In the genomic region with DNA sequence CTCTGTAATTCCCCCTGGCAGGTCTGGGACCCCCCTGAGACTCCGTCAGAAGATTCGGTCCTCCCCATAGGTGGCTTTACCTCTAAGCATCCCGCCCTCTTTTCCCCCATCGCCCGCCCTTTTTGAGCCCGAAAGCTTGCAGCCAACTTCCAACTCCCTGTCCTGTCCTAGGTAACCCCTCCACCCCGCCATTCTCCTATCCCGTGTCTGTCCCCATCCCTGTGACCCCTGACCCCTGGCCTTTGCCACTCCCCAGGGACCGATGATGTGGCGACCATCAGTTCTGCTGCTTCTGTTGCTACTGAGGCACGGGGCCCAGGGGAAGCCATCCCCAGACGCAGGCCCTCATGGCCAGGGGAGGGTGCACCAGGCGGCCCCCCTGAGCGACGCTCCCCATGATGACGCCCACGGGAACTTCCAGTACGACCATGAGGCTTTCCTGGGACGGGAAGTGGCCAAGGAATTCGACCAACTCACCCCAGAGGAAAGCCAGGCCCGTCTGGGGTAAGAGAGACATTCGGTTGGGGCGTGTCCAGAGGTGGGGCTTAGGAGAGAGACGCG, we compare ENCODE assay signal across 8 cellular contexts. TPM values are rescaled to one million over a fixed set of nuclear protein-coding genes. Genes with fewer than 3 reads are reported as not detected.
DNase-seq lines count a peak whose midpoint lies in the region; ATAC-seq and TF ChIP-seq lines count a peak whose summit lies in the region.

No MANE protein-coding gene starts in this region.

- peak overlapping the region; percentile 94 for H2AFZ ChIP-seq in IMR-90 (replicated peaks; ENCODE audit: low read length, poor library complexity)

- H3K9me1 ChIP-seq in IMR-90 (ENCODE audit: insufficient read depth, low read length): peaks cover 11% of the 10 kb centered on the region; the same call in 1 of the 2 replicates

- TF ChIP-seq CTCF in AG04449 (IDR thresholded peaks at IDR 0.05; ENCODE audit: insufficient read depth, low read length, missing control alignments): no peak
- TF ChIP-seq CTCF in IMR-90 (conservative IDR thresholded peaks at IDR 0.05; ENCODE audit: low read depth, low read length): no peak
- no peak for TF ChIP-seq CTCF in thyroid gland (IDR thresholded peaks at IDR 0.05)

- dilution Hi-C loops in IMR-90 (cut with HindIII; ENCODE audit: low sequenced_read_pairs, unreplicated experiment): no loop called here

- H2BK120ac ChIP-seq in IMR-90 (ENCODE audit: low read depth, low read length): no peak overlapping the region

- peak overlapping the region; percentile 83 for H2AK9ac ChIP-seq in IMR-90 (replicated peaks; ENCODE audit: low read depth, low read length, poor library complexity)

- H2BK20ac ChIP-seq in IMR-90 (ENCODE audit: low read depth, low read length): no peak overlapping the region

- peak overlapping the region; percentile 32 to 77 for H4K8ac ChIP-seq in IMR-90 (ENCODE audit: low read depth in 2 of 2, low read length in 2 of 2)

- CTCF ChIA-PET in AG04449 (lab: Yijun Ruan, JAX): interaction anchor here (1.1 to 4.7 kb wide), 7 partner anchors 18 to 52 kb away, joined by 4 to 21 read pairs (median 5); partner anchors contain the start of gene NOSIP
- CTCF ChIA-PET in IMR-90 (lab: Yijun Ruan, JAX): interaction anchor here (0.8 kb wide), 1 partner anchor 137 kb away, joined by 3 read pairs; no protein-coding TSS in a partner anchor

- peak overlapping the region; percentile 15; the same call in 1 of the 2 replicates for H4K91ac ChIP-seq in IMR-90 (ENCODE audit: insufficient read depth, low read depth, low read length)

- no peak for DNase-seq in AG04449 (ENCODE audit: low read depth, low spot score)
- DNase-seq in IMR-90: peak; percentile 30
- no peak for DNase-seq in effector memory CD4-positive, alpha-beta T cell
- DNase-seq in myocyte (ENCODE audit: low read depth): peak; percentile 56
- no peak for DNase-seq in stimulated activated naive CD4-positive, alpha-beta T cell (lab: John Stamatoyannopoulos, UW)
- no peak for DNase-seq in thyroid gland
- no peak for DNase-seq in middle frontal gyrus (ENCODE audit: extremely low spot score, low spot score)

- H3K79me1 ChIP-seq in IMR-90 (ENCODE audit: low read depth in 1 of 2, low read length in 2 of 2): peaks cover 10 to 33% of the 10 kb centered on the region in 2 experiments

- intact Hi-C loops in IMR-90 (cut with micrococcal nuclease): no loop called here
- intact Hi-C loops in thyroid gland (cut with DNase I): no loop called here

- H2BK5ac ChIP-seq in IMR-90 (ENCODE audit: low read depth, low read length, poor library complexity, severe bottlenecking): no peak overlapping the region

- no peak overlapping the region for H3K18ac ChIP-seq in IMR-90 (ENCODE audit: low read depth, low read length)

- 54% methylated on average over 10 of the region's 25 CpGs; no CpG with 5 or more reads in 1 of the 2 experiments for WGBS in IMR-90 (ENCODE audit: extremely low coverage in 2 of 2, insufficient read length in 1 of 2), 2 experiments
- WGBS in thyroid gland, 2 donors: 50 to 57% methylated on average over 22 to 25 of the region's 25 CpGs

- H3K36me3 ChIP-seq in IMR-90 (ENCODE audit: control insufficient read depth, insufficient read depth, low read length) (peaks cover 15% of the 10 kb centered on the region), thyroid gland (no peaks in the 10 kb centered on the region)
- H3K36me3 ChIP-seq in effector memory CD4-positive, alpha-beta T cell (ENCODE audit: control insufficient read depth, insufficient read depth, low read length): no peaks in the 10 kb centered on the region

- H3K56ac ChIP-seq in IMR-90 (ENCODE audit: extremely low read depth, insufficient read depth, low read length): peak overlapping the region; percentile 18; the same call in 1 of the 2 replicates

- peak overlapping the region; percentile 65 for H3K4me2 ChIP-seq in IMR-90 (ENCODE audit: low read depth, low read length)

- no peak overlapping the region for H2BK15ac ChIP-seq in IMR-90 (ENCODE audit: low read depth, low read length)

- peak overlapping the region; percentile 77 for H3K4ac ChIP-seq in IMR-90 (ENCODE audit: low read depth, low read length)

- H3K23ac ChIP-seq in IMR-90 (ENCODE audit: low read depth, low read length): no peak overlapping the region

- TF ChIP-seq RAD21 in IMR-90 (IDR thresholded peaks at IDR 0.05; ENCODE audit: low read length): no peak

- no peaks in the 10 kb centered on the region for H3K27me3 ChIP-seq in IMR-90 (ENCODE audit: control insufficient read depth, insufficient read depth, low read length)
- H3K27me3 ChIP-seq in effector memory CD4-positive, alpha-beta T cell (replicated peaks; ENCODE audit: control insufficient read depth, insufficient read depth, low read length, poor library complexity, severe bottlenecking): no peaks in the 10 kb centered on the region
- no peaks in the 10 kb centered on the region for H3K27me3 ChIP-seq in thyroid gland

- H3K14ac ChIP-seq in IMR-90 (replicated peaks; ENCODE audit: low read depth, low read length): peak overlapping the region; percentile 78

- peak overlapping the region; percentile 56 for H3K9ac ChIP-seq in IMR-90 (ENCODE audit: low read depth, low read length)

- peaks cover 6% of the 10 kb centered on the region for H3K4me1 ChIP-seq in IMR-90 (ENCODE audit: control insufficient read depth, insufficient read depth, low read length)
- H3K4me1 ChIP-seq in effector memory CD4-positive, alpha-beta T cell (ENCODE audit: control insufficient read depth, insufficient read depth, low read length, poor library complexity, severe bottlenecking): peaks cover 14% of the 10 kb centered on the region
- peaks cover 4 to 10% of the 10 kb centered on the region in 2 donors for H3K4me1 ChIP-seq in thyroid gland

- H4K20me1 ChIP-seq in IMR-90 (ENCODE audit: insufficient read depth, low read length): no peaks in the 10 kb centered on the region; the same call in 1 of the 2 replicates

- H3K4me3 ChIP-seq in AG04449 (ENCODE audit: low read depth, low read length) (peak overlapping the region; percentile 91), IMR-90 (ENCODE audit: insufficient read depth, low read depth, low read length) (peak overlapping the region; percentile 60), thyroid gland (replicated peaks in 1 of 3) (peak overlapping the region in 1 of 3 donors; percentile 22)
- peak overlapping the region; percentile 42 for H3K4me3 ChIP-seq in effector memory CD4-positive, alpha-beta T cell (ENCODE audit: insufficient read depth, low read depth, low read length, poor library complexity, severe bottlenecking)

- ATAC-seq in IMR-90 (ENCODE audit: low read depth) (no peak), GM18873 (IDR thresholded peaks at IDR 0.05; ENCODE audit: low FRiP score, unreplicated experiment) (no peak)

- in situ Hi-C loops in IMR-90 (cut with MboI; ENCODE audit: low sequenced_read_pairs): no loop called here

- BruUV-seq in IMR-90 (replicated peaks; lab: Mats Ljungman, UMichigan): TSS peak; percentile 15

- H3K27ac ChIP-seq in IMR-90 (ENCODE audit: insufficient read depth, low read length) (peak overlapping the region; percentile 13; the same call in 1 of the 2 replicates), thyroid gland (peak overlapping the region in 1 of 3 donors; percentile 38)
- H3K27ac ChIP-seq in effector memory CD4-positive, alpha-beta T cell (ENCODE audit: insufficient read depth, low read length, poor library complexity, severe bottlenecking): no peak overlapping the region

- POLR2A ChIA-PET in AG04449 (lab: Yijun Ruan, JAX) (interaction anchor here (0.6 to 1.6 kb wide), 6 partner anchors 10 to 113 kb away, joined by 3 to 17 read pairs (median 6); partner anchors contain the start of genes RPS11 and RRAS), IMR-90 (lab: Charles Lee; ENCODE audit: unreplicated experiment) (interaction anchor here (0.5 to 1.0 kb wide), 3 partner anchors 9 to 32 kb away, joined by 3 to 5 read pairs (median 5); partner anchors contain the start of gene RPS11)

- H2AK5ac ChIP-seq in IMR-90 (ENCODE audit: low read depth, low read length): peak overlapping the region; percentile 79

- peak overlapping the region; percentile 14; the same call in 1 of the 2 replicates for H4K5ac ChIP-seq in IMR-90 (ENCODE audit: low read depth, low read length)

- H3K9me3 ChIP-seq in IMR-90 (ENCODE audit: control insufficient read depth, insufficient read depth, low read length) (no peaks in the 10 kb centered on the region), thyroid gland (no peaks in the 10 kb centered on the region)
- H3K9me3 ChIP-seq in effector memory CD4-positive, alpha-beta T cell (ENCODE audit: control insufficient read depth, low read length): no peaks in the 10 kb centered on the region

- TF ChIP-seq POLR2A in IMR-90 (IDR thresholded peaks at IDR 0.05; ENCODE audit: low read depth, low read length) (no peak), thyroid gland (IDR thresholded peaks at IDR 0.05) (no peak)

RNA-seq across cellular contexts. Expression of gene RCN3, which starts 0.5 kb away (rescaled TPM):
- 102 and 111 TPM in 2 replicates for total RNA-seq in IMR-90 (2012; rRNA removed)
- 116 and 119 TPM in 2 replicates for polyA plus RNA-seq in IMR-90 (2012; rRNA removed)
- 122 and 126 TPM in 2 replicates for polyA plus RNA-seq in IMR-90 (2012; cell fraction: cytosol; rRNA removed)
- polyA plus RNA-seq in IMR-90 (2012; cell fraction: nucleus; rRNA removed; ENCODE audit: low replicate concordance): 53.7 and 82.6 TPM in 2 replicates
- 102 and 136 TPM in 2 replicates for total RNA-seq in myocyte
- 275 TPM for polyA plus RNA-seq in myocyte (2012)
- total RNA-seq in thyroid gland: 10 to 100 TPM in 3 of 4 donors, 1 to 10 TPM in 1; 9.7 to 12.6 (median 11.3) TPM

RNA-seq across cellular contexts. Expression of gene FCGRT, which starts 15.8 kb away (rescaled TPM):
- 14.7 and 17.0 TPM in 2 replicates for total RNA-seq in IMR-90 (2012; rRNA removed)
- polyA plus RNA-seq in IMR-90 (2012; rRNA removed): 64.8 and 68.7 TPM in 2 replicates
- 76.9 and 114 TPM in 2 replicates for polyA plus RNA-seq in IMR-90 (2012; cell fraction: cytosol; rRNA removed)
- 118 and 198 TPM in 2 replicates for polyA plus RNA-seq in IMR-90 (2012; cell fraction: nucleus; rRNA removed; ENCODE audit: low replicate concordance)
- total RNA-seq in myocyte: 111 and 122 TPM in 2 replicates
- 145 TPM for polyA plus RNA-seq in myocyte (2012)
- 100 to 1,000 TPM; 149 to 248 (median 180) TPM for total RNA-seq in thyroid gland

RNA-seq across cellular contexts. Expression of gene RPS11, which starts 32.1 kb away (rescaled TPM):
- 3,436 and 3,623 TPM in 2 replicates for total RNA-seq in IMR-90 (2012; rRNA removed)
- polyA plus RNA-seq in IMR-90 (2012; rRNA removed): 5,513 and 6,961 TPM in 2 replicates
- 2,872 and 3,119 TPM in 2 replicates for polyA plus RNA-seq in IMR-90 (2012; cell fraction: cytosol; rRNA removed)
- polyA plus RNA-seq in IMR-90 (2012; cell fraction: nucleus; rRNA removed; ENCODE audit: low replicate concordance): 985 and 2,521 TPM in 2 replicates
- total RNA-seq in myocyte: 1,718 and 2,274 TPM in 2 replicates
- 2,749 TPM for polyA plus RNA-seq in myocyte (2012)
- 1,000 to 10,000 TPM; 1,543 to 4,390 (median 2,518) TPM for total RNA-seq in thyroid gland

RNA-seq across cellular contexts. Expression of gene RPL13A, which starts 40.9 kb away (rescaled TPM):
- 1,477 and 1,924 TPM in 2 replicates for total RNA-seq in IMR-90 (2012; rRNA removed)
- polyA plus RNA-seq in IMR-90 (2012; rRNA removed): 2,069 and 2,840 TPM in 2 replicates
- polyA plus RNA-seq in IMR-90 (2012; cell fraction: cytosol; rRNA removed): 3,282 and 4,112 TPM in 2 replicates
- polyA plus RNA-seq in IMR-90 (2012; cell fraction: nucleus; rRNA removed; ENCODE audit: low replicate concordance): 1,203 and 1,338 TPM in 2 replicates
- 1,470 and 1,688 TPM in 2 replicates for total RNA-seq in myocyte
- polyA plus RNA-seq in myocyte (2012): 2,387 TPM
- 1,000 to 10,000 TPM; 1,542 to 2,853 (median 2,123) TPM for total RNA-seq in thyroid gland

RNA-seq across cellular contexts. Expression of gene NOSIP, which starts 52.1 kb away (rescaled TPM):
- total RNA-seq in IMR-90 (2012; rRNA removed) (118 and 130 TPM in 2 replicates), myocyte (51.3 and 68.7 TPM in 2 replicates), thyroid gland (10 to 100 TPM; 46.1 to 94.6 (median 64.7) TPM)
- polyA plus RNA-seq in IMR-90 (2012; rRNA removed): 138 and 164 TPM in 2 replicates
- polyA plus RNA-seq in IMR-90 (2012; cell fraction: cytosol; rRNA removed): 60.4 and 106 TPM in 2 replicates
- polyA plus RNA-seq in IMR-90 (2012; cell fraction: nucleus; rRNA removed; ENCODE audit: low replicate concordance): 69.7 and 147 TPM in 2 replicates
- polyA plus RNA-seq in myocyte (2012): 74.7 TPM

Comparison
In these comparisons a context has a peak if more than half of its experiments do, and no peak if none do; other contexts are left out.
1. DNase-seq: peak in IMR-90 (single experiment) and myocyte (single experiment); none in AG04449 (single experiment), effector memory CD4-positive, alpha-beta T cell (0 of 3), stimulated activated naive CD4-positive, alpha-beta T cell (0 of 6), thyroid gland (0 of 2) and middle frontal gyrus (single experiment).